In the genomic region with DNA sequence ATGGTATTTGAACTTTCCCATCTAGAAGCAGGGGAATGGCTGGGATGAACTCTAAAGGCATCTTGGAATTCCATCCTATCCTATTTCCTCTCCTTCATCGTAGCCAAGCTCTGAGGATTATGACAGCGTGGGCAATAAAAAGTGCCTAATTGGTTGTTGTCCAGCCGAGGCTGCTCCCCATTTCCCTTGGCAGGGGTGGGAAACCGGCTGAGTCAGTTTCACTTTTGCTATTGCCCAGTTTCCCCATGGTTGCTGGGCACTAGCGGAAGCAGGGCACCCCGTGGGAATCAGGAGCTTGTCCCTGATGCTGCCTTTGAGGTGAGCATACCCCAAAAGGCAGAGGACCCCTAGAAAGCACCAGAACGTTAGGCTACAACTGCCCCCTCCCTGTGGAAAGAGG, we compare ENCODE assay signal across 10 cellular contexts. TPM values are rescaled to one million over a fixed set of nuclear protein-coding genes. Genes with fewer than 3 reads are reported as not detected.
DNase-seq lines count a peak whose midpoint lies in the region; ATAC-seq, FAIRE-seq and TF ChIP-seq lines count a peak whose summit lies in the region.
"Had no signal": no experiment of that assay in that cellular context is flagged by ENCODE, and none has a peak within 500 bp of the region (broad histone marks: within the 10 kb centered on the region; RNA-seq: fewer than 3 reads in every experiment).

No MANE protein-coding gene starts in this region.

- H3K36me3 ChIP-seq in bronchial epithelial cell (ENCODE audit: control insufficient read depth, insufficient read depth, low read length) (no peaks in the 10 kb centered on the region), mesenchymal stem cell (ENCODE audit: control insufficient read depth in 1 of 2, insufficient read depth in 2 of 2, low read depth in 1 of 2, low read length in 2 of 2) (no peaks in the 10 kb centered on the region), upper lobe of right lung (no peaks in the 10 kb centered on the region), mesendoderm (ENCODE audit: control insufficient read depth, insufficient read depth, low read length) (no peaks in the 10 kb centered on the region)

- H4K5ac ChIP-seq in mesendoderm (ENCODE audit: low read length): no peak overlapping the region

- no peak overlapping the region for H2AK5ac ChIP-seq in mesenchymal stem cell (ENCODE audit: low read length, severe bottlenecking)
- H2AK5ac ChIP-seq in mesendoderm (ENCODE audit: low read length): no peak overlapping the region

- H3K4me2 ChIP-seq in mesenchymal stem cell (ENCODE audit: low read length, poor library complexity, severe bottlenecking): no peak overlapping the region
- H3K4me2 ChIP-seq in mesendoderm (ENCODE audit: low read length): no peak overlapping the region

- H2BK5ac ChIP-seq in mesenchymal stem cell (ENCODE audit: low read depth, low read length, poor library complexity, severe bottlenecking) (no peak overlapping the region), mesendoderm (ENCODE audit: low read length) (no peak overlapping the region)

- WGBS in mesenchymal stem cell: 62% methylated on average over 7 of the region's 7 CpGs
- no CpG with 5 or more reads among the region's 7 CpGs for WGBS in mesendoderm (ENCODE audit: extremely low coverage, insufficient coverage, low lambda C conversion rate)

- H3K79me1 ChIP-seq in mesenchymal stem cell (replicated peaks; ENCODE audit: low read length, poor library complexity, severe bottlenecking): no peaks in the 10 kb centered on the region
- H3K79me1 ChIP-seq in mesendoderm (ENCODE audit: low read length): no peaks in the 10 kb centered on the region

- H3K56ac ChIP-seq in mesendoderm (ENCODE audit: low read length): no peak overlapping the region

- no peak overlapping the region for H3K14ac ChIP-seq in mesenchymal stem cell (ENCODE audit: low read length in 2 of 2)

- no peak overlapping the region for H2AFZ ChIP-seq in mesenchymal stem cell (ENCODE audit: low read depth, low read length)

- intact Hi-C loops in upper lobe of right lung (cut with DNase I): no loop called here

- TF ChIP-seq CTCF in bronchial epithelial cell (IDR thresholded peaks at IDR 0.05; ENCODE audit: insufficient read depth, low read length, severe bottlenecking): no peak
- TF ChIP-seq CTCF in upper lobe of right lung (IDR thresholded peaks at IDR 0.05): no peak

- H3K27ac ChIP-seq in mesenchymal stem cell (ENCODE audit: low read length, poor library complexity, severe bottlenecking) (no peak overlapping the region), upper lobe of right lung (peak overlapping the region; percentile 70), mesendoderm (ENCODE audit: low read depth, low read length) (no peak overlapping the region)
- H3K27ac ChIP-seq: epithelial cell of prostate had no signal

- H2BK120ac ChIP-seq in mesenchymal stem cell (ENCODE audit: low read depth, low read length) (no peak overlapping the region), mesendoderm (ENCODE audit: low read depth, low read length) (no peak overlapping the region)

- peak; percentile 61 for ATAC-seq in upper lobe of right lung
- ATAC-seq: stimulated activated naive CD8-positive, alpha-beta T cell treated with anti-CD3 and anti-CD28 coated beads, Interleukin-15, Interleukin-2, amounts not matched to agents 100 U/mL and 50 U/mL, for 24 hours had no signal

- H3K23ac ChIP-seq in mesenchymal stem cell (ENCODE audit: low read length in 2 of 2): no peak overlapping the region
- H3K23ac ChIP-seq in mesendoderm (ENCODE audit: low read length): no peak overlapping the region

- H3K4ac ChIP-seq in mesenchymal stem cell (ENCODE audit: low read depth in 1 of 2, low read length in 2 of 2) (no peak overlapping the region), mesendoderm (ENCODE audit: low read depth, low read length) (no peak overlapping the region)

- H3K79me2 ChIP-seq in mesendoderm (ENCODE audit: control insufficient read depth, insufficient read depth, low read length): no peaks in the 10 kb centered on the region

- H4K8ac ChIP-seq in mesenchymal stem cell (ENCODE audit: low read length): peak overlapping the region; percentile 50
- H4K8ac ChIP-seq in mesendoderm (ENCODE audit: low read depth, low read length): no peak overlapping the region

- H4K91ac ChIP-seq in mesenchymal stem cell (ENCODE audit: low read length): peak overlapping the region; percentile 27

- no peak overlapping the region for H2BK12ac ChIP-seq in mesenchymal stem cell (ENCODE audit: low read length in 2 of 2)

- H2BK15ac ChIP-seq in mesenchymal stem cell (ENCODE audit: low read depth, poor library complexity, severe bottlenecking) (no peak overlapping the region), mesendoderm (replicated peaks; ENCODE audit: low read depth) (no peak overlapping the region)

- no peaks in the 10 kb centered on the region for H3K9me3 ChIP-seq in mesenchymal stem cell (ENCODE audit: control insufficient read depth, low read length)
- no peaks in the 10 kb centered on the region for H3K9me3 ChIP-seq in upper lobe of right lung

- H3K18ac ChIP-seq in mesenchymal stem cell (ENCODE audit: low read depth in 1 of 2, low read length in 2 of 2): peak overlapping the region in 1 of 2 experiments; percentile 25
- H3K18ac ChIP-seq in mesendoderm (ENCODE audit: low read length): no peak overlapping the region

- peak; percentile 89 for FAIRE-seq in bronchial epithelial cell (lab: Jason Lieb, UNC)

- H3K9ac ChIP-seq in mesenchymal stem cell (ENCODE audit: low read length): peak overlapping the region; percentile 58
- no peak overlapping the region for H3K9ac ChIP-seq in mesendoderm (ENCODE audit: low read length)

- H3K27me3 ChIP-seq in bronchial epithelial cell (ENCODE audit: control insufficient read depth, insufficient read depth, low read length) (no peaks in the 10 kb centered on the region), mesenchymal stem cell (ENCODE audit: control insufficient read depth in 1 of 2, insufficient read depth in 1 of 2, low read length in 2 of 2) (peaks cover 0 to 73% of the 10 kb centered on the region in 2 experiments), upper lobe of right lung (no peaks in the 10 kb centered on the region), mesendoderm (ENCODE audit: insufficient read depth, low read length, poor library complexity) (no peaks in the 10 kb centered on the region)

- peak; percentile 92 for DNase-seq in HT-29 (ENCODE audit: low spot score)
- DNase-seq in bronchial epithelial cell (ENCODE audit: low read depth): no peak
- DNase-seq in mesenchymal stem cell: peak; percentile 54
- DNase-seq in upper lobe of right lung: no peak
- DNase-seq in mesendoderm: no peak
- no peak for DNase-seq in DMS53 (lab: John Stamatoyannopoulos, UW)
- no peak for DNase-seq in Kasumi-1 (lab: John Stamatoyannopoulos, UW)
- DNase-seq: activated CD4-positive, alpha-beta T cell treated with anti-CD3 and anti-CD28 coated beads, Interleukin-2, amount 50 U/mL, for 48 hours; stimulated activated naive CD8-positive, alpha-beta T cell treated with anti-CD3 and anti-CD28 coated beads, Interleukin-15, Interleukin-2, amounts not matched to agents 100 U/mL and 50 U/mL, for 24 hours had no signal

- no peak overlapping the region for H3K4me3 ChIP-seq in bronchial epithelial cell (ENCODE audit: low read depth, low read length)
- H3K4me3 ChIP-seq in mesenchymal stem cell (ENCODE audit: insufficient read depth in 1 of 2, low read depth in 1 of 2, low read length in 2 of 2): peak overlapping the region in 1 of 2 experiments; percentile 67
- H3K4me3 ChIP-seq in upper lobe of right lung: peak overlapping the region; percentile 26
- no peak overlapping the region for H3K4me3 ChIP-seq in mesendoderm (ENCODE audit: low read length)

- H3K4me1 ChIP-seq in mesenchymal stem cell (ENCODE audit: control insufficient read depth, insufficient read depth, low read depth, low read length): no peaks in the 10 kb centered on the region
- peaks cover 21% of the 10 kb centered on the region for H3K4me1 ChIP-seq in upper lobe of right lung
- peaks cover 15% of the 10 kb centered on the region for H3K4me1 ChIP-seq in mesendoderm (ENCODE audit: control insufficient read depth, low read depth, low read length)

RNA-seq across cellular contexts. Expression of a gene that starts 13.8 kb away (rescaled TPM):
- 6.5 and 7.9 TPM in 2 replicates for total RNA-seq in HT-29 (2014; rRNA removed; shearing (Covaris generic))
- 1.1 and 1.7 TPM in 2 replicates for total RNA-seq in bronchial epithelial cell
- 25.4 TPM for polyA plus RNA-seq in mesenchymal stem cell (2013, experiment 1 of 2)
- polyA plus RNA-seq in mesenchymal stem cell (2013, experiment 2 of 2): 26.2 TPM
- 16.9 TPM for total RNA-seq in upper lobe of right lung
- polyA plus RNA-seq in mesendoderm (2013, experiment 1 of 2): 32.7 TPM
- polyA plus RNA-seq in mesendoderm (2013, experiment 2 of 2): 32.4 TPM

RNA-seq across cellular contexts. Expression of a gene that starts 31.3 kb away (rescaled TPM):
- total RNA-seq in HT-29 (2014; rRNA removed; shearing (Covaris generic)): 11.2 and 12.5 TPM in 2 replicates
- total RNA-seq in bronchial epithelial cell (0.79 and 2.4 TPM in 2 replicates), upper lobe of right lung (8.5 TPM)
- polyA plus RNA-seq in mesenchymal stem cell (2013, experiment 1 of 2): 0.01 TPM
- polyA plus RNA-seq in mesenchymal stem cell (2013, experiment 2 of 2): 0.03 TPM
- polyA plus RNA-seq in mesendoderm (2013, experiment 1 of 2): 0.91 TPM
- 0.78 TPM for polyA plus RNA-seq in mesendoderm (2013, experiment 2 of 2)

RNA-seq across cellular contexts. Expression of a gene that starts 41.2 kb away (rescaled TPM):
- total RNA-seq in HT-29 (2014; rRNA removed; shearing (Covaris generic)): 27.3 and 29.2 TPM in 2 replicates
- total RNA-seq in bronchial epithelial cell (23.7 and 28.2 TPM in 2 replicates), upper lobe of right lung (30.5 TPM)
- polyA plus RNA-seq in mesenchymal stem cell (2013, experiment 1 of 2): 20.3 TPM
- 18.3 TPM for polyA plus RNA-seq in mesenchymal stem cell (2013, experiment 2 of 2)
- 6.6 TPM for polyA plus RNA-seq in mesendoderm (2013, experiment 1 of 2)
- polyA plus RNA-seq in mesendoderm (2013, experiment 2 of 2): 7.7 TPM

RNA-seq across cellular contexts. Expression of a gene that starts 50.8 kb away (rescaled TPM):
- 0.10 TPM in 1 of 2 replicates, not detected in the other for total RNA-seq in HT-29 (2014; rRNA removed; shearing (Covaris generic))
- total RNA-seq in bronchial epithelial cell (not detected in 2 replicates), upper lobe of right lung (1.1 TPM)
- 0.30 TPM for polyA plus RNA-seq in mesenchymal stem cell (2013, experiment 1 of 2)
- 0.36 TPM for polyA plus RNA-seq in mesenchymal stem cell (2013, experiment 2 of 2)
- 0.20 TPM for polyA plus RNA-seq in mesendoderm (2013, experiment 1 of 2)
- 0.43 TPM for polyA plus RNA-seq in mesendoderm (2013, experiment 2 of 2)

RNA-seq across cellular contexts. Expression of a gene that starts 50.9 kb away (rescaled TPM):
- total RNA-seq in HT-29 (2014; rRNA removed; shearing (Covaris generic)): 47.6 and 52.9 TPM in 2 replicates
- total RNA-seq in bronchial epithelial cell (9.6 and 14.0 TPM in 2 replicates), upper lobe of right lung (29.2 TPM)
- 46.1 TPM for polyA plus RNA-seq in mesenchymal stem cell (2013, experiment 1 of 2)
- polyA plus RNA-seq in mesenchymal stem cell (2013, experiment 2 of 2): 47.7 TPM
- 60.1 TPM for polyA plus RNA-seq in mesendoderm (2013, experiment 1 of 2)
- 60.8 TPM for polyA plus RNA-seq in mesendoderm (2013, experiment 2 of 2)

Comparison
In these comparisons a context has a peak if more than half of its experiments do, and no peak if none do; other contexts are left out.
1. DNase-seq: peak in HT-29 (single experiment) and mesenchymal stem cell (single experiment); none in bronchial epithelial cell (single experiment), upper lobe of right lung (single experiment), mesendoderm (single experiment), DMS53 (single experiment) and Kasumi-1 (0 of 2).